ENCODE assay signal across 20 cellular contexts in the genomic region with DNA sequence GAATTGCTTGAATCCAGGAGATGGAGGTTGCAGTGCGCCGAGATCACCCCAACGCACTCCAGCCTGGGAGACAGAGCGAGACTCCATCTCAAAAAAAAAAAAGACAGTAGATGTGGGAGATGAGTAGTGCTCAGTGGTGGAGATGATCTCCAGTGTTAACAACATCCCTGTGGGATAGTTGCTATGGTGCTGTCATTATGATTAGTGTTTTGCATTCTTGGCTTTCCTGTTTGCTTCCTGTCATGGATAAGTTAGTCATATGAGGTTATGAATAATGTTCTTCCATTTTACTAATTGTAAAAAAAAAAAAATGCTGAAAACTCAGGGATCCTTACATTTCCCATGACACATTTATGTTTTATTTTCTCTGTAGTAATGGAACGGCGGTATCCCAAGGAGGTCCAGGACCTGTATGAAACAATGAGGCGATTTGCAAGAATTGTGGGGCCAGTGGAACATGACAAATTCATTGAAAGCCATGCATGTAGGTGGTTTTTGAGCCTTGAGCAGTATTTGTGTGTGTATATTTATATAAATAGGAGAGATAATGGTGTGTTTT. TPM values are rescaled to one million over a fixed set of nuclear protein-coding genes. Genes with fewer than 3 reads are reported as not detected.
DNase-seq lines count a peak whose midpoint lies in the region; ATAC-seq and TF ChIP-seq lines count a peak whose summit lies in the region.
"Had no signal": no experiment of that assay in that cellular context is flagged by ENCODE, and none has a peak within 500 bp of the region (broad histone marks: within the 10 kb centered on the region; RNA-seq: fewer than 3 reads in every experiment).

No MANE protein-coding gene starts in this region.

- H3K27ac Mint-ChIP-seq in WTC11: no peak overlapping the region
- H3K27ac Mint-ChIP-seq: activated naive CD4-positive, alpha-beta T cell treated with anti-CD3 and anti-CD28 coated beads for 36 hours; effector memory CD8-positive, alpha-beta T cell; T-cell had no signal

- DNase-seq in GM04504 (ENCODE audit: low read depth) (peak; percentile 68), RPMI7951 (ENCODE audit: low read depth) (peak; percentile 14), epithelial cell of prostate (ENCODE audit: low read depth, low spot score) (peak; percentile 72), myocyte (ENCODE audit: low read depth) (peak; percentile 14), WTC11 (ENCODE audit: low spot score) (no peak)
- DNase-seq in activated CD4-positive, alpha-beta T cell treated with anti-CD3 and anti-CD28 coated beads, Interleukin-2, amount 50 U/mL, for 4 hours: no peak
- DNase-seq: activated naive CD4-positive, alpha-beta T cell treated with anti-CD3 and anti-CD28 coated beads for 36 hours; C1 segment of cervical spinal cord; effector memory CD8-positive, alpha-beta T cell; heart right ventricle; KBM-7; left colon; NCI-H1417 treated with DMSO at 0.1 percent for 48 hours; stomach; T-cell had no signal

- no peak overlapping the region for H3K4me3 Mint-ChIP-seq in WTC11
- H3K4me3 Mint-ChIP-seq: activated naive CD4-positive, alpha-beta T cell treated with anti-CD3 and anti-CD28 coated beads for 36 hours; effector memory CD8-positive, alpha-beta T cell; T-cell had no signal

- TF ChIP-seq CTCF in WTC11 (IDR thresholded peaks at IDR 0.05): no peak

- no peak for ATAC-seq in HG03097 (IDR thresholded peaks at IDR 0.05; ENCODE audit: low FRiP score, unreplicated experiment)
- ATAC-seq in HG03159 (IDR thresholded peaks at IDR 0.05; ENCODE audit: unreplicated experiment): no peak
- no peak for ATAC-seq in WTC11
- ATAC-seq: effector memory CD8-positive, alpha-beta T cell; heart right ventricle; left colon; T-cell had no signal

- CTCF ChIA-PET in WTC11 (lab: Charles Lee): interaction anchor here (1.2 kb wide), 1 partner anchor 27 kb away, joined by 5 read pairs; no protein-coding TSS in a partner anchor

- H3K27ac ChIP-seq in epithelial cell of prostate: peak overlapping the region; percentile 95
- H3K27ac ChIP-seq: cardiac muscle cell, heart right ventricle, parathyroid adenoma, stomach, vagina had no signal

- H3K27me3 Mint-ChIP-seq in WTC11 (ENCODE audit: low read depth): no peaks in the 10 kb centered on the region
- H3K27me3 Mint-ChIP-seq: effector memory CD8-positive, alpha-beta T cell; T-cell had no signal

- H3K4me1 Mint-ChIP-seq in WTC11: no peaks in the 10 kb centered on the region

- no peaks in the 10 kb centered on the region for H3K9me3 Mint-ChIP-seq in WTC11
- H3K9me3 Mint-ChIP-seq: activated naive CD4-positive, alpha-beta T cell treated with anti-CD3 and anti-CD28 coated beads for 36 hours; effector memory CD8-positive, alpha-beta T cell; T-cell had no signal

- POLR2A ChIA-PET in WTC11 (lab: Charles Lee): no interaction called here

- peaks cover 14% of the 10 kb centered on the region for H3K36me3 Mint-ChIP-seq in WTC11

TF ChIP-seq in WTC11, 78 proteins besides CTCF, POLR2A, EP300 and RAD21:
- TF ChIP-seq RELA (CRISPR knock-in tag; IDR thresholded peaks at IDR 0.05; ENCODE audit: borderline replicate concordance) (no peak), CBFB (CRISPR knock-in tag; IDR thresholded peaks at IDR 0.05; ENCODE audit: low read depth) (no peak), NR2C2 (CRISPR knock-in tag; IDR thresholded peaks at IDR 0.05) (no peak), TEAD4 (CRISPR knock-in tag; IDR thresholded peaks at IDR 0.05) (no peak), SMAD4 (CRISPR knock-in tag; IDR thresholded peaks at IDR 0.05) (no peak), JAZF1 (CRISPR knock-in tag; IDR thresholded peaks at IDR 0.05) (no peak)
- TF ChIP-seq, protein P1, sequence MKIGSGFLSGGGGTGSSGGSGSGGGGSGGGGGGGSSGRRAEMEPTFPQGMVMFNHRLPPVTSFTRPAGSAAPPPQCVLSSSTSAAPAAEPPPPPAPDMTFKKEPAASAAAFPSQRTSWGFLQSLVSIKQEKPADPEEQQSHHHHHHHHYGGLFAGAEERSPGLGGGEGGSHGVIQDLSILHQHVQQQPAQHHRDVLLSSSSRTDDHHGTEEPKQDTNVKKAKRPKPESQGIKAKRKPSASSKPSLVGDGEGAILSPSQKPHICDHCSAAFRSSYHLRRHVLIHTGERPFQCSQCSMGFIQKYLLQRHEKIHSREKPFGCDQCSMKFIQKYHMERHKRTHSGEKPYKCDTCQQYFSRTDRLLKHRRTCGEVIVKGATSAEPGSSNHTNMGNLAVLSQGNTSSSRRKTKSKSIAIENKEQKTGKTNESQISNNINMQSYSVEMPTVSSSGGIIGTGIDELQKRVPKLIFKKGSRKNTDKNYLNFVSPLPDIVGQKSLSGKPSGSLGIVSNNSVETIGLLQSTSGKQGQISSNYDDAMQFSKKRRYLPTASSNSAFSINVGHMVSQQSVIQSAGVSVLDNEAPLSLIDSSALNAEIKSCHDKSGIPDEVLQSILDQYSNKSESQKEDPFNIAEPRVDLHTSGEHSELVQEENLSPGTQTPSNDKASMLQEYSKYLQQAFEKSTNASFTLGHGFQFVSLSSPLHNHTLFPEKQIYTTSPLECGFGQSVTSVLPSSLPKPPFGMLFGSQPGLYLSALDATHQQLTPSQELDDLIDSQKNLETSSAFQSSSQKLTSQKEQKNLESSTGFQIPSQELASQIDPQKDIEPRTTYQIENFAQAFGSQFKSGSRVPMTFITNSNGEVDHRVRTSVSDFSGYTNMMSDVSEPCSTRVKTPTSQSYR (CRISPR knock-in tag; IDR thresholded peaks at IDR 0.05): no peak
- TF ChIP-seq, protein P2, sequence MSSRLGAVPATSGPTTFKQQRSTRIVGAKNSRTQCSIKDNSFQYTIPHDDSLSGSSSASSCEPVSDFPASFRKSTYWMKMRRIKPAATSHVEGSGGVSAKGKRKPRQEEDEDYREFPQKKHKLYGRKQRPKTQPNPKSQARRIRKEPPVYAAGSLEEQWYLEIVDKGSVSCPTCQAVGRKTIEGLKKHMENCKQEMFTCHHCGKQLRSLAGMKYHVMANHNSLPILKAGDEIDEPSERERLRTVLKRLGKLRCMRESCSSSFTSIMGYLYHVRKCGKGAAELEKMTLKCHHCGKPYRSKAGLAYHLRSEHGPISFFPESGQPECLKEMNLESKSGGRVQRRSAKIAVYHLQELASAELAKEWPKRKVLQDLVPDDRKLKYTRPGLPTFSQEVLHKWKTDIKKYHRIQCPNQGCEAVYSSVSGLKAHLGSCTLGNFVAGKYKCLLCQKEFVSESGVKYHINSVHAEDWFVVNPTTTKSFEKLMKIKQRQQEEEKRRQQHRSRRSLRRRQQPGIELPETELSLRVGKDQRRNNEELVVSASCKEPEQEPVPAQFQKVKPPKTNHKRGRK (CRISPR knock-in tag; IDR thresholded peaks at IDR 0.05; ENCODE audit: borderline replicate concordance): no peak
- TF ChIP-seq, protein P3, sequence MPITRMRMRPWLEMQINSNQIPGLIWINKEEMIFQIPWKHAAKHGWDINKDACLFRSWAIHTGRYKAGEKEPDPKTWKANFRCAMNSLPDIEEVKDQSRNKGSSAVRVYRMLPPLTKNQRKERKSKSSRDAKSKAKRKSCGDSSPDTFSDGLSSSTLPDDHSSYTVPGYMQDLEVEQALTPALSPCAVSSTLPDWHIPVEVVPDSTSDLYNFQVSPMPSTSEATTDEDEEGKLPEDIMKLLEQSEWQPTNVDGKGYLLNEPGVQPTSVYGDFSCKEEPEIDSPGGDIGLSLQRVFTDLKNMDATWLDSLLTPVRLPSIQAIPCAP (CRISPR knock-in tag; IDR thresholded peaks at IDR 0.05): no peak

RNA-seq across cellular contexts. Expression of a gene that starts 24.6 kb away (rescaled TPM):
- total RNA-seq in RPMI7951 (2014; rRNA removed; shearing (Covaris generic)): 43.6 and 47.8 TPM in 2 replicates
- 40.4 and 80.2 TPM in 2 replicates for total RNA-seq in myocyte
- polyA plus RNA-seq in myocyte (2012): 56.9 TPM
- 18.2 to 22.4 TPM (median 18.9 TPM) in 3 replicates for total RNA-seq in WTC11 (2021)

RNA-seq across cellular contexts. Expression of a gene that starts 58.5 kb away (rescaled TPM):
- total RNA-seq in RPMI7951 (2014; rRNA removed; shearing (Covaris generic)): 10.8 and 10.9 TPM in 2 replicates
- total RNA-seq in myocyte (10.6 and 23.6 TPM in 2 replicates), WTC11 (2021) (16.5 to 22.2 TPM (median 19.2 TPM) in 3 replicates)
- polyA plus RNA-seq in myocyte (2012): 9.6 TPM

RNA-seq across cellular contexts. Expression of a gene that starts 58.5 kb away (rescaled TPM):
- total RNA-seq in RPMI7951 (2014; rRNA removed; shearing (Covaris generic)): 15.6 and 16.5 TPM in 2 replicates
- total RNA-seq in myocyte (33.0 and 45.9 TPM in 2 replicates), WTC11 (2021) (167 to 177 TPM (median 173 TPM) in 3 replicates)
- 38.3 TPM for polyA plus RNA-seq in myocyte (2012)

Comparison
In these comparisons a context has a peak if more than half of its experiments do, and no peak if none do; other contexts are left out.
1. DNase-seq: peak in GM04504 (single experiment), RPMI7951 (single experiment), epithelial cell of prostate (single experiment) and myocyte (single experiment); none in activated CD4-positive, alpha-beta T cell treated with anti-CD3 and anti-CD28 coated beads, Interleukin-2, amount 50 U/mL, for 4 hours (0 of 2) and WTC11 (single experiment).